In genomic region chr2:134245340-134245984, GRCh38 we compare ENCODE assay signal across 8 cellular contexts. TPM values are rescaled to one million over a fixed set of nuclear protein-coding genes. Genes with fewer than 3 reads are reported as not detected.
A peak's percentile ranks its signal among the peaks of the same experiment; 100 is the strongest.
DNase-seq lines count a peak whose midpoint lies in the region; ATAC-seq, FAIRE-seq and TF ChIP-seq lines count a peak whose summit lies in the region.

No MANE protein-coding gene starts in this region.

- POLR2A ChIA-PET in AG04449 (lab: Yijun Ruan, JAX) (no interaction called here), HepG2 (lab: Yijun Ruan, JAX) (interaction anchor here (2.1 kb wide), 1 partner anchor 127 kb away, joined by 7 read pairs; no protein-coding TSS in a partner anchor)

- TF ChIP-seq POLR2A in H54 (IDR thresholded peaks at IDR 0.05; ENCODE audit: low read depth, low read length) (no peak), HepG2 (IDR thresholded peaks at IDR 0.05; ENCODE audit: insufficient read depth in 1 of 2, low read depth in 2 of 2, low read length in 2 of 2) (no peak)

- ATAC-seq in HepG2 (peak; percentile 63), GM19467 (IDR thresholded peaks at IDR 0.05; ENCODE audit: unreplicated experiment) (no peak)

- WGBS in HepG2 (ENCODE audit: low lambda C conversion rate) = 47% methylated on average over 2 of the region's 2 CpGs

- TF ChIP-seq RAD21 in HepG2 (CRISPR knock-in tag; IDR thresholded peaks at IDR 0.05) = peak; percentile 69; the same call in 1 of the 2 replicates

- DNase-seq in AG04449 (ENCODE audit: low read depth, low spot score) = no peak
- DNase-seq in H54 (ENCODE audit: insufficient read length, low spot score) = peak; percentile 15
- DNase-seq in NCI-H446 treated with DMSO at 0.1 percent for 48 hours (lab: John Stamatoyannopoulos, UW) = peak; percentile 37
- peak; percentile 79 to 86 for DNase-seq in activated CD4-positive, alpha-beta T cell treated with anti-CD3 and anti-CD28 coated beads for 4 hours
- DNase-seq in cerebellum (ENCODE audit: low spot score) = peak; percentile 63
- peak; percentile 57 for DNase-seq in HepG2 (ENCODE audit: low spot score)
- DNase-seq in stimulated activated CD4-positive, alpha-beta T cell treated with anti-CD3 and anti-CD28 coated beads, TNF-alpha, amount 100 ng/mL, for 24 hours (ENCODE audit: low read depth in 3 of 3) = peak; percentile 60 to 71 (median 66)

- FAIRE-seq in H54 (lab: Jason Lieb, UNC) (peak; percentile 91), HepG2 (lab: Jason Lieb, UNC) (peak; percentile 87)

- BruUV-seq in HepG2 (replicated peaks; lab: Mats Ljungman, UMichigan) = no TSS peak

- H3K9me3 ChIP-seq in HepG2 (ENCODE audit: low read length) = no peaks in the 10 kb centered on the region

- intact Hi-C loops in HepG2 (cut with micrococcal nuclease; ENCODE audit: unreplicated experiment) = loop anchor here (1.0 to 2.0 kb wide), 3 partner anchors 127 to 359 kb away; no protein-coding TSS in a partner anchor

- in situ Hi-C loops in HepG2 (cut with HindIII; ENCODE audit: extremely low pct_ligation_motif_present, low pct_unique_long_range_greater_than_20kb) = loop anchor here (5.0 to 10.0 kb wide), 2 partner anchors 128 to 169 kb away; no protein-coding TSS in a partner anchor

- no peak overlapping the region for H2AFZ ChIP-seq in HepG2 (ENCODE audit: low read length)

- CTCF ChIA-PET in AG04449 (lab: Yijun Ruan, JAX) = interaction anchor here (0.7 to 5.5 kb wide), 63 partner anchors 10 to 388 kb away, joined by 3 to 147 read pairs (median 5); partner anchors contain the start of gene MGAT5
- CTCF ChIA-PET in HepG2 (lab: Yijun Ruan, JAX; ENCODE audit: low intra/inter-chr PET ratio, low total read pairs) = interaction anchor here (0.7 to 3.9 kb wide), 6 partner anchors 13 to 359 kb away, joined by 3 to 32 read pairs (median 4); no protein-coding TSS in a partner anchor

- H3K27me3 ChIP-seq in HepG2 (ENCODE audit: control insufficient read depth in 1 of 2, insufficient read depth in 2 of 2, low read length in 2 of 2) = no peaks in the 10 kb centered on the region

- H3K79me2 ChIP-seq in HepG2 (ENCODE audit: insufficient read depth, low read length) = peaks cover 35% of the 10 kb centered on the region

- no peak overlapping the region for H3K27ac ChIP-seq in HepG2 (ENCODE audit: extremely low read length, insufficient read depth, low read length)

- H3K4me1 ChIP-seq in HepG2 (ENCODE audit: insufficient read depth, low read length) = peaks cover 53% of the 10 kb centered on the region

- H3K9ac ChIP-seq in HepG2 (ENCODE audit: insufficient read depth, low read depth, low read length) = no peak overlapping the region

- H4K20me1 ChIP-seq in HepG2 (ENCODE audit: insufficient read depth, low read length) = no peaks in the 10 kb centered on the region

- TF ChIP-seq CTCF in AG04449 (IDR thresholded peaks at IDR 0.05; ENCODE audit: insufficient read depth, low read length, missing control alignments) (peak; percentile 82), HepG2 (CRISPR knock-in tag; IDR thresholded peaks at IDR 0.05) (peak; percentile 83)

- no peak for TF ChIP-seq EP300 in HepG2 (IDR thresholded peaks at IDR 0.05; ENCODE audit: low read depth in 2 of 2, low read length in 2 of 2)
- no peak for TF ChIP-seq EP300 in HepG2 (CRISPR knock-in tag; IDR thresholded peaks at IDR 0.05; ENCODE audit: borderline replicate concordance)

- H3K36me3 ChIP-seq in HepG2 (replicated peaks in 1 of 2; ENCODE audit: control insufficient read depth in 1 of 2, insufficient read depth in 2 of 2, low read length in 2 of 2) = 0 out of 5 replicates have a peak, but pooled peaks cover 2 to 3% of the 10 kb centered on the region in 2 experiments

- no peak overlapping the region for H3K4me3 ChIP-seq in AG04449 (ENCODE audit: low read depth, low read length)
- H3K4me3 ChIP-seq in HepG2 (replicated peaks in 1 of 3; ENCODE audit: insufficient read depth in 1 of 3, low read depth in 2 of 3, low read length in 3 of 3) = no peak overlapping the region

- no peak overlapping the region for H3K4me2 ChIP-seq in HepG2 (ENCODE audit: low read depth, low read length)

TF ChIP-seq in HepG2, 621 proteins besides CTCF, POLR2A, EP300 and RAD21 (continues in another document):
- TF ChIP-seq ZNF44 (CRISPR knock-in tag; IDR thresholded peaks at IDR 0.05) (0 out of 2 replicates have a peak, but pooled peaks have one; percentile 30), SYNCRIP (IDR thresholded peaks at IDR 0.05; ENCODE audit: insufficient read depth, low read depth, low read length) (no peak), RNF2 (conservative IDR thresholded peaks at IDR 0.05; ENCODE audit: low read depth) (no peak), ZNF780A (CRISPR knock-in tag; IDR thresholded peaks at IDR 0.05) (no peak), FOSL2 (CRISPR knock-in tag; IDR thresholded peaks at IDR 0.05) (peak; percentile 36; the same call in 1 of the 2 replicates), ZNF652 (CRISPR knock-in tag; IDR thresholded peaks at IDR 0.05; ENCODE audit: borderline replicate concordance, low read depth) (no peak)

RNA-seq across cellular contexts. Expression of gene MGAT5, which starts 8.4 kb away (rescaled TPM):
- 62.4 TPM for total RNA-seq in cerebellum
- 41.6 and 60.2 TPM in 2 replicates for total RNA-seq in HepG2 (2016; rRNA removed; fragmentation: Illumina TruSeq; extraction: Trizol)
- total RNA-seq in HepG2 (2016; cell fraction: cytosol; rRNA removed; fragmentation: Illumina TruSeq; extraction: Trizol; ENCODE audit: low read depth) = 135 and 162 TPM in 2 replicates
- total RNA-seq in HepG2 (2016; cell fraction: insoluble cytoplasmic fraction; rRNA removed; fragmentation: Illumina TruSeq; extraction: Trizol) = 38.9 and 57.0 TPM in 2 replicates
- 47.6 and 51.1 TPM in 2 replicates for total RNA-seq in HepG2 (2016; cell fraction: membrane; rRNA removed; fragmentation: Illumina TruSeq; extraction: Trizol)
- total RNA-seq in HepG2 (2016; cell fraction: nucleus; rRNA removed; fragmentation: Illumina TruSeq; extraction: Trizol) = 89.0 and 90.8 TPM in 2 replicates
- polyA plus RNA-seq in HepG2 (2011; rRNA removed) = 30.0 and 33.1 TPM in 2 replicates
- 25.6 and 26.2 TPM in 2 replicates for polyA plus RNA-seq in HepG2 (2011; cell fraction: cytosol; rRNA removed)
- polyA plus RNA-seq in HepG2 (2011; cell fraction: nucleus; rRNA removed) = 49.6 and 62.0 TPM in 2 replicates
- polyA plus RNA-seq in HepG2 (2012) = 27.4 and 34.9 TPM in 2 replicates
- 2.3 and 2.7 TPM in 2 replicates for polyA plus RNA-seq in HepG2 (2016; cell fraction: cytosol; fragmentation: Illumina TruSeq; extraction: Trizol; ENCODE audit: low read depth)
- 23.2 and 26.4 TPM in 2 replicates for polyA plus RNA-seq in HepG2 (2016; cell fraction: insoluble cytoplasmic fraction; fragmentation: Illumina TruSeq; extraction: Trizol; ENCODE audit: low read depth)
- 6.2 and 7.2 TPM in 2 replicates for polyA plus RNA-seq in HepG2 (2016; cell fraction: membrane; fragmentation: Illumina TruSeq; extraction: Trizol; ENCODE audit: low read depth)
- polyA plus RNA-seq in HepG2 (2016; cell fraction: nucleus; fragmentation: Illumina TruSeq; extraction: Trizol; ENCODE audit: insufficient read depth, low read depth) = 54.2 and 59.9 TPM in 2 replicates
- polyA minus RNA-seq in HepG2 (2011; rRNA and poly(A)+ RNA removed; ENCODE audit: low replicate concordance) = 26.7 and 71.2 TPM in 2 replicates
- polyA minus RNA-seq in HepG2 (2011; cell fraction: cytosol; rRNA and poly(A)+ RNA removed) = 46.1 and 49.4 TPM in 2 replicates
- 105 and 114 TPM in 2 replicates for polyA minus RNA-seq in HepG2 (2011; cell fraction: nucleus; rRNA and poly(A)+ RNA removed)
